19 cellular contexts compared by ENCODE assay signal in the genomic region with DNA sequence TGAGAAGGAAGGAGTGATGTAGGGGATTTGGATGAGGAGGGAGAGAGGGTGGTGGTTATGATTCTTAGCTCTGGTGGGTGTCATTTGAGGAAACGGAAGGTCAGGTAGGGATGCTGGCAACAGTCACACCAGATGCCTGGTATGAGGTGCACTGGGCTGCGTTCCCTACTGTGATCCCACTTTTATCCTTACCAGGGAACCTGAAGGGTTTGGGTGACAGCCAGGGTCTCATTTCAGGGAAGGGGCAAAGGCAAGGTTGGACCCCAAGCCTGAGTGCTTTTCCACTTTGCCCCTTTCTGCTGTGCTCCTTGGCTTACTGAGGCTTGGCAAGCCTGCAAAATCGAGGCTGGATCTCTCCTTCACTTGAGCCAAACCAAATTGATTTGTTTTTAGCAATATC. TPM values are rescaled to one million over a fixed set of nuclear protein-coding genes. Genes with fewer than 3 reads are reported as not detected.
DNase-seq lines count a peak whose midpoint lies in the region; ATAC-seq, FAIRE-seq and TF ChIP-seq lines count a peak whose summit lies in the region.
"Had no signal": no experiment of that assay in that cellular context is flagged by ENCODE, and none has a peak within 500 bp of the region (broad histone marks: within the 10 kb centered on the region; RNA-seq: fewer than 3 reads in every experiment).

No MANE protein-coding gene starts in this region.

- ATAC-seq in Right ventricle myocardium superior (ENCODE audit: poor library complexity), result peak; percentile 7
- ATAC-seq in heart left ventricle, result no peak
- ATAC-seq in naive B cell (ENCODE audit: low read depth in 2 of 2), result no peak
- peak; percentile 12 for ATAC-seq in aorta (ENCODE audit: low FRiP score)
- ATAC-seq in GM18505 (IDR thresholded peaks at IDR 0.05; ENCODE audit: unreplicated experiment), result no peak
- ATAC-seq in HG03342 (IDR thresholded peaks at IDR 0.05; ENCODE audit: unreplicated experiment), result no peak
- ATAC-seq: body of pancreas had no signal

- TF ChIP-seq POLR2A in heart left ventricle (IDR thresholded peaks at IDR 0.05) (no peak), GM12891 (IDR thresholded peaks at IDR 0.05; ENCODE audit: low read depth, low read length) (no peak), GM18505 (IDR thresholded peaks at IDR 0.05; ENCODE audit: borderline replicate concordance, extremely low read depth, insufficient read depth, insufficient read length) (no peak)

- no peak for TF ChIP-seq CTCF in heart left ventricle (IDR thresholded peaks at IDR 0.05)
- no peak for TF ChIP-seq CTCF in ascending aorta (IDR thresholded peaks at IDR 0.05)

- intact Hi-C loops in Right ventricle myocardium superior (cut with DNase I), result no loop called here
- intact Hi-C loops in heart left ventricle (cut with DNase I), result loop anchor here in 2 of 10 donors (10.0 kb wide), 2 partner anchors 428 to 618 kb away; partner anchors contain the start of gene TMEM158 (in 1 of the 2)
- intact Hi-C loops in ascending aorta (cut with DNase I), result no loop called here
- intact Hi-C loops in aorta (cut with DNase I), result loop anchor here in 1 of 2 donors (10.0 kb wide), 1 partner anchor 428 kb away; the partner anchor contains the start of gene TMEM158

- peaks cover 0 to 48% (median 37%) of the 10 kb centered on the region in 12 donors for H3K4me1 ChIP-seq in heart left ventricle
- H3K4me1 ChIP-seq in ascending aorta, result peaks cover 5 to 36% of the 10 kb centered on the region in 2 donors
- H3K4me1 ChIP-seq in aorta (ENCODE audit: control insufficient read depth in 1 of 2, insufficient read depth in 2 of 2, low read length in 2 of 2), result peaks cover 2 to 16% of the 10 kb centered on the region in 2 donors

- WGBS in heart left ventricle, 4 donors, result 47 to 57% (median 51%) methylated on average over 3 of the region's 3 CpGs
- 23 to 32% methylated on average over 3 of the region's 3 CpGs for WGBS in aorta, 2 donors

- H3K36me3 Mint-ChIP-seq in naive B cell, result peaks cover 12 to 21% of the 10 kb centered on the region in 2 donors

- H3K9me3 Mint-ChIP-seq in naive B cell, result peaks cover 0 to 15% (median 10%) of the 10 kb centered on the region in 7 donors

- peaks cover 0 to 2% (median 0%) of the 10 kb centered on the region in 9 donors for H3K36me3 ChIP-seq in heart left ventricle
- no peaks in the 10 kb centered on the region for H3K36me3 ChIP-seq in ascending aorta
- H3K36me3 ChIP-seq in aorta (ENCODE audit: control insufficient read depth in 1 of 2, insufficient read depth in 2 of 2, low read length in 1 of 2), result no peaks in the 10 kb centered on the region

- H3K9me3 ChIP-seq in heart left ventricle, result peaks cover 0 to 4% (median 0%) of the 10 kb centered on the region in 12 donors
- no peaks in the 10 kb centered on the region for H3K9me3 ChIP-seq in ascending aorta
- no peaks in the 10 kb centered on the region for H3K9me3 ChIP-seq in aorta (ENCODE audit: control insufficient read depth, low read length)
- H3K9me3 ChIP-seq: body of pancreas had no signal

- FAIRE-seq in GM12891 (lab: Jason Lieb, UNC), result no peak
- FAIRE-seq: A204.1, colon had no signal

- peaks cover 34 to 63% (median 60%) of the 10 kb centered on the region in 3 donors for H3K4me1 Mint-ChIP-seq in naive B cell

- no peaks in the 10 kb centered on the region for H3K27me3 Mint-ChIP-seq in naive B cell
- H3K27me3 Mint-ChIP-seq: activated naive CD8-positive, alpha-beta T cell treated with anti-CD3 and anti-CD28 coated beads for 36 hours; activated T-helper 17 cell treated with anti-CD3 and anti-CD28 coated beads, Interleukin-2, amount 50 U/mL, for 72 hours had no signal

- H3K27me3 ChIP-seq in heart left ventricle (no peaks in the 10 kb centered on the region), ascending aorta (no peaks in the 10 kb centered on the region), aorta (ENCODE audit: control insufficient read depth in 1 of 2, insufficient read depth in 2 of 2, low read length in 1 of 2) (no peaks in the 10 kb centered on the region)
- H3K27me3 ChIP-seq: body of pancreas had no signal

- peak overlapping the region in 1 of 8 donors; percentile 76 for H3K4me3 Mint-ChIP-seq in naive B cell
- H3K4me3 Mint-ChIP-seq: activated naive CD8-positive, alpha-beta T cell treated with anti-CD3 and anti-CD28 coated beads for 36 hours; activated T-helper 17 cell treated with anti-CD3 and anti-CD28 coated beads, Interleukin-2, amount 50 U/mL, for 72 hours had no signal

- H3K4me3 ChIP-seq in heart left ventricle (no peak overlapping the region), ascending aorta (no peak overlapping the region), aorta (ENCODE audit: low read length in 2 of 2) (no peak overlapping the region)
- H3K4me3 ChIP-seq: body of pancreas, GM23248, PC-9 had no signal

- H3K27ac Mint-ChIP-seq in naive B cell, result peak overlapping the region; percentile 33 to 88 (median 78)
- H3K27ac Mint-ChIP-seq: activated naive CD8-positive, alpha-beta T cell treated with anti-CD3 and anti-CD28 coated beads for 36 hours had no signal

- H3K27ac ChIP-seq in heart left ventricle (peak overlapping the region in 2 of 12 donors; percentile 9 to 11), ascending aorta (peak overlapping the region; percentile 78 to 81), aorta (ENCODE audit: low read depth in 1 of 2, low read length in 2 of 2) (peak overlapping the region; percentile 64 to 70)
- H3K27ac ChIP-seq: GM23248 had no signal

- DNase-seq in Right ventricle myocardium superior (no peak), heart left ventricle (no peak), ascending aorta (ENCODE audit: low spot score in 2 of 2) (no peak), naive B cell (no peak), aorta (no peak), GM12891 (ENCODE audit: insufficient read length, low spot score) (no peak)
- DNase-seq: activated CD4-positive, alpha-beta T cell treated with anti-CD3 and anti-CD28 coated beads for 4 hours; activated naive CD8-positive, alpha-beta T cell treated with anti-CD3 and anti-CD28 coated beads for 36 hours; GM23248; NCI-H1105; NCI-H2081; PC-9; SIG-M5 had no signal

TF ChIP-seq in GM12891, 5 proteins besides CTCF, POLR2A, EP300 and RAD21:
- TF ChIP-seq TAF1 (IDR thresholded peaks at IDR 0.05; ENCODE audit: low read depth, low read length) (no peak), POU2F2 (IDR thresholded peaks at IDR 0.05; ENCODE audit: low read depth, low read length) (no peak), SPI1 (IDR thresholded peaks at IDR 0.05; ENCODE audit: low read depth, low read length) (no peak), PAX5 (IDR thresholded peaks at IDR 0.05; ENCODE audit: insufficient read depth, low read length, severe bottlenecking) (no peak), POLR2AphosphoS5 (IDR thresholded peaks at IDR 0.05; ENCODE audit: low read depth, low read length) (no peak)
TF ChIP-seq in GM12891: peak in this region for 0.

RNA-seq across cellular contexts. Expression of gene SACM1L, which starts 36.0 kb away (rescaled TPM):
- total RNA-seq in Right ventricle myocardium superior (27.5 TPM), heart left ventricle (10 to 100 TPM; 12.6 to 35.3 (median 22.3) TPM), ascending aorta (7.2 TPM), aorta (10 to 100 TPM; 44.5 to 52.3 TPM)
- polyA plus RNA-seq in heart left ventricle (10 to 100 TPM; 15.1 to 25.7 TPM), naive B cell (ENCODE audit: low read depth in 6 of 6) (10 to 100 TPM in 4 of 6 donors, 1 to 10 TPM in 2; 7.3 to 19.2 (median 15.4) TPM), aorta (10 to 100 TPM; 16.4 to 25.9 TPM)
- polyA plus RNA-seq in GM12891 (2012; ENCODE audit: low read depth, missing spikeins), result 12.0 TPM

RNA-seq across cellular contexts. Expression of gene LIMD1, which starts 58.7 kb away (rescaled TPM):
- total RNA-seq in Right ventricle myocardium superior, result 31.9 TPM
- 10 to 100 TPM; 24.8 to 42.8 (median 32.9) TPM for total RNA-seq in heart left ventricle
- 10 to 100 TPM; 14.4 to 17.7 TPM for polyA plus RNA-seq in heart left ventricle
- 36.8 TPM for total RNA-seq in ascending aorta
- polyA plus RNA-seq in naive B cell (ENCODE audit: low read depth in 6 of 6), result 10 to 100 TPM in 5 of 6 donors, 1 to 10 TPM in 1; 7.4 to 32.0 (median 23.8) TPM
- 10 to 100 TPM; 33.6 to 50.5 TPM for total RNA-seq in aorta
- polyA plus RNA-seq in aorta, result 1 to 10 TPM; 4.4 to 7.7 TPM
- 13.0 TPM for polyA plus RNA-seq in GM12891 (2012; ENCODE audit: low read depth, missing spikeins)

Comparison
In these comparisons a context has a peak if more than half of its experiments do, and no peak if none do; other contexts are left out.
1. ATAC-seq: peak in Right ventricle myocardium superior (single experiment) and aorta (single experiment); none in heart left ventricle (0 of 4), naive B cell (0 of 2), GM18505 (single experiment) and HG03342 (single experiment).